Comparison of ENCODE assay signal across 1 cellular context in genomic region chr6:77926198-77926752, GRCh38.
TF ChIP-seq lines count a peak whose summit lies in the region.

No MANE protein-coding gene starts in this region.

TF ChIP-seq in GM12878, 131 proteins besides CTCF, POLR2A, EP300 and RAD21 (continued from another document):
- TF ChIP-seq, protein P1, sequence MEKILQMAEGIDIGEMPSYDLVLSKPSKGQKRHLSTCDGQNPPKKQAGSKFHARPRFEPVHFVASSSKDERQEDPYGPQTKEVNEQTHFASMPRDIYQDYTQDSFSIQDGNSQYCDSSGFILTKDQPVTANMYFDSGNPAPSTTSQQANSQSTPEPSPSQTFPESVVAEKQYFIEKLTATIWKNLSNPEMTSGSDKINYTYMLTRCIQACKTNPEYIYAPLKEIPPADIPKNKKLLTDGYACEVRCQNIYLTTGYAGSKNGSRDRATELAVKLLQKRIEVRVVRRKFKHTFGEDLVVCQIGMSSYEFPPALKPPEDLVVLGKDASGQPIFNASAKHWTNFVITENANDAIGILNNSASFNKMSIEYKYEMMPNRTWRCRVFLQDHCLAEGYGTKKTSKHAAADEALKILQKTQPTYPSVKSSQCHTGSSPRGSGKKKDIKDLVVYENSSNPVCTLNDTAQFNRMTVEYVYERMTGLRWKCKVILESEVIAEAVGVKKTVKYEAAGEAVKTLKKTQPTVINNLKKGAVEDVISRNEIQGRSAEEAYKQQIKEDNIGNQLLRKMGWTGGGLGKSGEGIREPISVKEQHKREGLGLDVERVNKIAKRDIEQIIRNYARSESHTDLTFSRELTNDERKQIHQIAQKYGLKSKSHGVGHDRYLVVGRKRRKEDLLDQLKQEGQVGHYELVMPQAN (conservative IDR thresholded peaks at IDR 0.05) = no peak
- peak; percentile 30; the same call in 1 of the 2 replicates for TF ChIP-seq SMC3 (IDR thresholded peaks at IDR 0.05; ENCODE audit: borderline replicate concordance, low read length)
